Comparison of ENCODE assay signal across 1 cellular context in genomic region chr2:59073257-59073656, GRCh38.
A peak's percentile ranks its signal among the peaks of the same experiment; 100 is the strongest.
TF ChIP-seq lines count a peak whose summit lies in the region.

No MANE protein-coding gene starts in this region.

TF ChIP-seq in HepG2, 621 proteins besides CTCF, POLR2A, EP300 and RAD21 (continued from another document and continues in another):
- TF ChIP-seq, protein P1, sequence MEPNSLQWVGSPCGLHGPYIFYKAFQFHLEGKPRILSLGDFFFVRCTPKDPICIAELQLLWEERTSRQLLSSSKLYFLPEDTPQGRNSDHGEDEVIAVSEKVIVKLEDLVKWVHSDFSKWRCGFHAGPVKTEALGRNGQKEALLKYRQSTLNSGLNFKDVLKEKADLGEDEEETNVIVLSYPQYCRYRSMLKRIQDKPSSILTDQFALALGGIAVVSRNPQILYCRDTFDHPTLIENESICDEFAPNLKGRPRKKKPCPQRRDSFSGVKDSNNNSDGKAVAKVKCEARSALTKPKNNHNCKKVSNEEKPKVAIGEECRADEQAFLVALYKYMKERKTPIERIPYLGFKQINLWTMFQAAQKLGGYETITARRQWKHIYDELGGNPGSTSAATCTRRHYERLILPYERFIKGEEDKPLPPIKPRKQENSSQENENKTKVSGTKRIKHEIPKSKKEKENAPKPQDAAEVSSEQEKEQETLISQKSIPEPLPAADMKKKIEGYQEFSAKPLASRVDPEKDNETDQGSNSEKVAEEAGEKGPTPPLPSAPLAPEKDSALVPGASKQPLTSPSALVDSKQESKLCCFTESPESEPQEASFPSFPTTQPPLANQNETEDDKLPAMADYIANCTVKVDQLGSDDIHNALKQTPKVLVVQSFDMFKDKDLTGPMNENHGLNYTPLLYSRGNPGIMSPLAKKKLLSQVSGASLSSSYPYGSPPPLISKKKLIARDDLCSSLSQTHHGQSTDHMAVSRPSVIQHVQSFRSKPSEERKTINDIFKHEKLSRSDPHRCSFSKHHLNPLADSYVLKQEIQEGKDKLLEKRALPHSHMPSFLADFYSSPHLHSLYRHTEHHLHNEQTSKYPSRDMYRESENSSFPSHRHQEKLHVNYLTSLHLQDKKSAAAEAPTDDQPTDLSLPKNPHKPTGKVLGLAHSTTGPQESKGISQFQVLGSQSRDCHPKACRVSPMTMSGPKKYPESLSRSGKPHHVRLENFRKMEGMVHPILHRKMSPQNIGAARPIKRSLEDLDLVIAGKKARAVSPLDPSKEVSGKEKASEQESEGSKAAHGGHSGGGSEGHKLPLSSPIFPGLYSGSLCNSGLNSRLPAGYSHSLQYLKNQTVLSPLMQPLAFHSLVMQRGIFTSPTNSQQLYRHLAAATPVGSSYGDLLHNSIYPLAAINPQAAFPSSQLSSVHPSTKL (CRISPR knock-in tag; IDR thresholded peaks at IDR 0.05), result peak; percentile 68
- TF ChIP-seq AFF4 (CRISPR knock-in tag; IDR thresholded peaks at IDR 0.05) (no peak), FOXP1 (IDR thresholded peaks at IDR 0.05) (no peak), FOXP1 (CRISPR knock-in tag; IDR thresholded peaks at IDR 0.05) (peak; percentile 60; the same call in 1 of the 2 replicates), SP2 (CRISPR knock-in tag; IDR thresholded peaks at IDR 0.05) (no peak), ZMYM4 (CRISPR knock-in tag; IDR thresholded peaks at IDR 0.05) (peak; percentile 56), ZNF24 (IDR thresholded peaks at IDR 0.05) (no peak), CEBPG (CRISPR knock-in tag; IDR thresholded peaks at IDR 0.05) (peak; percentile 81), TARDBP (CRISPR knock-in tag; IDR thresholded peaks at IDR 0.05) (no peak), ZFP62 (CRISPR knock-in tag; IDR thresholded peaks at IDR 0.05) (no peak), ZNF12 (CRISPR knock-in tag; IDR thresholded peaks at IDR 0.05) (peak; percentile 25; the same call in 1 of the 2 replicates), SOX5 (CRISPR knock-in tag; IDR thresholded peaks at IDR 0.05; ENCODE audit: borderline replicate concordance) (peak; percentile 35; the same call in 1 of the 2 replicates), BCL6 (CRISPR knock-in tag; IDR thresholded peaks at IDR 0.05) (peak; percentile 89), POGK (CRISPR knock-in tag; conservative IDR thresholded peaks at IDR 0.05) (0 out of 2 replicates have a peak, but pooled peaks have one; percentile 41), ZNF816 (CRISPR knock-in tag; IDR thresholded peaks at IDR 0.05; ENCODE audit: borderline replicate concordance) (no peak), SIX4 (CRISPR knock-in tag; IDR thresholded peaks at IDR 0.05) (peak; percentile 94), GTF3A (CRISPR knock-in tag; conservative IDR thresholded peaks at IDR 0.05) (no peak), FOXO1 (CRISPR knock-in tag; IDR thresholded peaks at IDR 0.05) (peak; percentile 26; the same call in 1 of the 2 replicates), NCOA2 (CRISPR knock-in tag; IDR thresholded peaks at IDR 0.05) (0 out of 2 replicates have a peak, but pooled peaks have one; percentile 20), TBL1XR1 (IDR thresholded peaks at IDR 0.05; ENCODE audit: borderline replicate concordance, low read length, partially characterized antibody) (no peak), PITX1 (CRISPR knock-in tag; IDR thresholded peaks at IDR 0.05) (0 out of 2 replicates have a peak, but pooled peaks have one; percentile 18), MEIS2 (CRISPR knock-in tag; IDR thresholded peaks at IDR 0.05) (no peak), NFIC (IDR thresholded peaks at IDR 0.05; ENCODE audit: low read length) (no peak), NONO (IDR thresholded peaks at IDR 0.05) (no peak), NONO (CRISPR knock-in tag; conservative IDR thresholded peaks at IDR 0.05) (0 out of 2 replicates have a peak, but pooled peaks have one; percentile 33), ZBTB25 (CRISPR knock-in tag; IDR thresholded peaks at IDR 0.05) (no peak), REPIN1 (CRISPR knock-in tag; IDR thresholded peaks at IDR 0.05; ENCODE audit: borderline replicate concordance, low read depth) (no peak), ZNF10 (CRISPR knock-in tag; IDR thresholded peaks at IDR 0.05; ENCODE audit: borderline replicate concordance, low read depth) (no peak), FOXA3 (CRISPR knock-in tag; IDR thresholded peaks at IDR 0.05) (peak; percentile 74), ZNF768 (CRISPR knock-in tag; IDR thresholded peaks at IDR 0.05) (no peak), ATM (IDR thresholded peaks at IDR 0.05; ENCODE audit: borderline replicate concordance) (no peak), SOX6 (IDR thresholded peaks at IDR 0.05) (no peak), SOX6 (CRISPR knock-in tag; IDR thresholded peaks at IDR 0.05) (peak; percentile 73), GATAD2A (CRISPR knock-in tag; IDR thresholded peaks at IDR 0.05) (peak; percentile 59)
- TF ChIP-seq, protein P2, sequence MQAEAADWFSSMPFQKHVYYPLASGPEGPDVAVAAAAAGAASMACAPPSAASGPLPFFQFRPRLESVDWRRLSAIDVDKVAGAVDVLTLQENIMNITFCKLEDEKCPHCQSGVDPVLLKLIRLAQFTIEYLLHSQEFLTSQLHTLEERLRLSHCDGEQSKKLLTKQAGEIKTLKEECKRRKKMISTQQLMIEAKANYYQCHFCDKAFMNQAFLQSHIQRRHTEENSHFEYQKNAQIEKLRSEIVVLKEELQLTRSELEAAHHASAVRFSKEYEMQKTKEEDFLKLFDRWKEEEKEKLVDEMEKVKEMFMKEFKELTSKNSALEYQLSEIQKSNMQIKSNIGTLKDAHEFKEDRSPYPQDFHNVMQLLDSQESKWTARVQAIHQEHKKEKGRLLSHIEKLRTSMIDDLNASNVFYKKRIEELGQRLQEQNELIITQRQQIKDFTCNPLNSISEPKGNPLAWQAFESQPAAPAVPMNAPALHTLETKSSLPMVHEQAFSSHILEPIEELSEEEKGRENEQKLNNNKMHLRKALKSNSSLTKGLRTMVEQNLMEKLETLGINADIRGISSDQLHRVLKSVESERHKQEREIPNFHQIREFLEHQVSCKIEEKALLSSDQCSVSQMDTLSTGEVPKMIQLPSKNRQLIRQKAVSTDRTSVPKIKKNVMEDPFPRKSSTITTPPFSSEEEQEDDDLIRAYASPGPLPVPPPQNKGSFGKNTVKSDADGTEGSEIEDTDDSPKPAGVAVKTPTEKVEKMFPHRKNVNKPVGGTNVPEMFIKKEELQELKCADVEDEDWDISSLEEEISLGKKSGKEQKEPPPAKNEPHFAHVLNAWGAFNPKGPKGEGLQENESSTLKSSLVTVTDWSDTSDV (CRISPR knock-in tag; IDR thresholded peaks at IDR 0.05), result no peak
- TF ChIP-seq, protein P3, sequence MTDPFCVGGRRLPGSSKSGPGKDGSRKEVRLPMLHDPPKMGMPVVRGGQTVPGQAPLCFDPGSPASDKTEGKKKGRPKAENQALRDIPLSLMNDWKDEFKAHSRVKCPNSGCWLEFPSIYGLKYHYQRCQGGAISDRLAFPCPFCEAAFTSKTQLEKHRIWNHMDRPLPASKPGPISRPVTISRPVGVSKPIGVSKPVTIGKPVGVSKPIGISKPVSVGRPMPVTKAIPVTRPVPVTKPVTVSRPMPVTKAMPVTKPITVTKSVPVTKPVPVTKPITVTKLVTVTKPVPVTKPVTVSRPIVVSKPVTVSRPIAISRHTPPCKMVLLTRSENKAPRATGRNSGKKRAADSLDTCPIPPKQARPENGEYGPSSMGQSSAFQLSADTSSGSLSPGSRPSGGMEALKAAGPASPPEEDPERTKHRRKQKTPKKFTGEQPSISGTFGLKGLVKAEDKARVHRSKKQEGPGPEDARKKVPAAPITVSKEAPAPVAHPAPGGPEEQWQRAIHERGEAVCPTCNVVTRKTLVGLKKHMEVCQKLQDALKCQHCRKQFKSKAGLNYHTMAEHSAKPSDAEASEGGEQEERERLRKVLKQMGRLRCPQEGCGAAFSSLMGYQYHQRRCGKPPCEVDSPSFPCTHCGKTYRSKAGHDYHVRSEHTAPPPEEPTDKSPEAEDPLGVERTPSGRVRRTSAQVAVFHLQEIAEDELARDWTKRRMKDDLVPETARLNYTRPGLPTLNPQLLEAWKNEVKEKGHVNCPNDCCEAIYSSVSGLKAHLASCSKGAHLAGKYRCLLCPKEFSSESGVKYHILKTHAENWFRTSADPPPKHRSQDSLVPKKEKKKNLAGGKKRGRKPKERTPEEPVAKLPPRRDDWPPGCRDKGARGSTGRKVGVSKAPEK (CRISPR knock-in tag; IDR thresholded peaks at IDR 0.05; ENCODE audit: borderline replicate concordance), result 0 out of 2 replicates have a peak, but pooled peaks have one; percentile 32
- TF ChIP-seq, protein P4, sequence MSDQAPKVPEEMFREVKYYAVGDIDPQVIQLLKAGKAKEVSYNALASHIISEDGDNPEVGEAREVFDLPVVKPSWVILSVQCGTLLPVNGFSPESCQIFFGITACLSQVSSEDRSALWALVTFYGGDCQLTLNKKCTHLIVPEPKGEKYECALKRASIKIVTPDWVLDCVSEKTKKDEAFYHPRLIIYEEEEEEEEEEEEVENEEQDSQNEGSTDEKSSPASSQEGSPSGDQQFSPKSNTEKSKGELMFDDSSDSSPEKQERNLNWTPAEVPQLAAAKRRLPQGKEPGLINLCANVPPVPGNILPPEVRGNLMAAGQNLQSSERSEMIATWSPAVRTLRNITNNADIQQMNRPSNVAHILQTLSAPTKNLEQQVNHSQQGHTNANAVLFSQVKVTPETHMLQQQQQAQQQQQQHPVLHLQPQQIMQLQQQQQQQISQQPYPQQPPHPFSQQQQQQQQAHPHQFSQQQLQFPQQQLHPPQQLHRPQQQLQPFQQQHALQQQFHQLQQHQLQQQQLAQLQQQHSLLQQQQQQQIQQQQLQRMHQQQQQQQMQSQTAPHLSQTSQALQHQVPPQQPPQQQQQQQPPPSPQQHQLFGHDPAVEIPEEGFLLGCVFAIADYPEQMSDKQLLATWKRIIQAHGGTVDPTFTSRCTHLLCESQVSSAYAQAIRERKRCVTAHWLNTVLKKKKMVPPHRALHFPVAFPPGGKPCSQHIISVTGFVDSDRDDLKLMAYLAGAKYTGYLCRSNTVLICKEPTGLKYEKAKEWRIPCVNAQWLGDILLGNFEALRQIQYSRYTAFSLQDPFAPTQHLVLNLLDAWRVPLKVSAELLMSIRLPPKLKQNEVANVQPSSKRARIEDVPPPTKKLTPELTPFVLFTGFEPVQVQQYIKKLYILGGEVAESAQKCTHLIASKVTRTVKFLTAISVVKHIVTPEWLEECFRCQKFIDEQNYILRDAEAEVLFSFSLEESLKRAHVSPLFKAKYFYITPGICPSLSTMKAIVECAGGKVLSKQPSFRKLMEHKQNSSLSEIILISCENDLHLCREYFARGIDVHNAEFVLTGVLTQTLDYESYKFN (CRISPR knock-in tag; conservative IDR thresholded peaks at IDR 0.05), result 0 out of 2 replicates have a peak, but pooled peaks have one; percentile 44
- TF ChIP-seq, protein P5, sequence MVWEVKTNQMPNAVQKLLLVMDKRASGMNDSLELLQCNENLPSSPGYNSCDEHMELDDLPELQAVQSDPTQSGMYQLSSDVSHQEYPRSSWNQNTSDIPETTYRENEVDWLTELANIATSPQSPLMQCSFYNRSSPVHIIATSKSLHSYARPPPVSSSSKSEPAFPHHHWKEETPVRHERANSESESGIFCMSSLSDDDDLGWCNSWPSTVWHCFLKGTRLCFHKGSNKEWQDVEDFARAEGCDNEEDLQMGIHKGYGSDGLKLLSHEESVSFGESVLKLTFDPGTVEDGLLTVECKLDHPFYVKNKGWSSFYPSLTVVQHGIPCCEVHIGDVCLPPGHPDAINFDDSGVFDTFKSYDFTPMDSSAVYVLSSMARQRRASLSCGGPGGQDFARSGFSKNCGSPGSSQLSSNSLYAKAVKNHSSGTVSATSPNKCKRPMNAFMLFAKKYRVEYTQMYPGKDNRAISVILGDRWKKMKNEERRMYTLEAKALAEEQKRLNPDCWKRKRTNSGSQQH (CRISPR knock-in tag; IDR thresholded peaks at IDR 0.05; ENCODE audit: low read depth), result no peak
